In genomic region chr20:20038586-20038985, GRCh38 we compare ENCODE assay signal across 18 cellular contexts. TPM values are rescaled to one million over a fixed set of nuclear protein-coding genes. Genes with fewer than 3 reads are reported as not detected.
DNase-seq lines count a peak whose midpoint lies in the region; ATAC-seq, FAIRE-seq and TF ChIP-seq lines count a peak whose summit lies in the region.
"Had no signal": no experiment of that assay in that cellular context is flagged by ENCODE, and none has a peak within 500 bp of the region (broad histone marks: within the 10 kb centered on the region; RNA-seq: fewer than 3 reads in every experiment).

No MANE protein-coding gene starts in this region.

- no peaks in the 10 kb centered on the region for H3K79me2 ChIP-seq in HepG2 (ENCODE audit: insufficient read depth, low read length)

- no peaks in the 10 kb centered on the region for H3K27me3 ChIP-seq in HepG2 (ENCODE audit: control insufficient read depth in 1 of 2, insufficient read depth in 2 of 2, low read length in 2 of 2)
- H3K27me3 ChIP-seq in right lobe of liver, result no peaks in the 10 kb centered on the region
- no peaks in the 10 kb centered on the region for H3K27me3 ChIP-seq in lower lobe of right lung (ENCODE audit: low read depth)
- no peaks in the 10 kb centered on the region for H3K27me3 ChIP-seq in upper lobe of right lung
- H3K27me3 ChIP-seq: BE2C had no signal

- no peak for TF ChIP-seq EP300 in HepG2 (IDR thresholded peaks at IDR 0.05; ENCODE audit: low read depth in 2 of 2, low read length in 2 of 2)
- TF ChIP-seq EP300 in HepG2 (CRISPR knock-in tag; IDR thresholded peaks at IDR 0.05; ENCODE audit: borderline replicate concordance), result no peak

- H3K27ac ChIP-seq in HepG2 (ENCODE audit: extremely low read length, insufficient read depth, low read length) (no peak overlapping the region), right lobe of liver (no peak overlapping the region), lower lobe of right lung (no peak overlapping the region), upper lobe of right lung (no peak overlapping the region)

- TF ChIP-seq POLR2A in HepG2 (IDR thresholded peaks at IDR 0.05; ENCODE audit: insufficient read depth in 1 of 2, low read depth in 2 of 2, low read length in 2 of 2) (no peak), right lobe of liver (IDR thresholded peaks at IDR 0.05) (no peak)

- H3K36me3 Mint-ChIP-seq in WTC11, result peaks cover 86% of the 10 kb centered on the region

- H3K27me3 Mint-ChIP-seq in WTC11 (ENCODE audit: low read depth), result no peaks in the 10 kb centered on the region
- H3K27me3 Mint-ChIP-seq: CD4-positive, alpha-beta T cell had no signal

- in situ Hi-C loops in HepG2 (cut with HindIII; ENCODE audit: extremely low pct_ligation_motif_present, low pct_unique_long_range_greater_than_20kb), result no loop called here

- H4K20me1 ChIP-seq in HepG2 (ENCODE audit: insufficient read depth, low read length), result no peaks in the 10 kb centered on the region

- no peak for TF ChIP-seq RAD21 in HepG2 (CRISPR knock-in tag; IDR thresholded peaks at IDR 0.05)

- H3K4me3 Mint-ChIP-seq in WTC11, result no peak overlapping the region
- H3K4me3 Mint-ChIP-seq: CD4-positive, alpha-beta T cell had no signal

- POLR2A ChIA-PET in HepG2 (lab: Yijun Ruan, JAX) (no interaction called here), WTC11 (lab: Charles Lee) (no interaction called here)

- ATAC-seq in HepG2 (no peak), right lobe of liver (no peak), WTC11 (no peak), lower lobe of right lung (peak; percentile 32 to 65), upper lobe of right lung (peak; percentile 69), HG03280 (IDR thresholded peaks at IDR 0.05; ENCODE audit: unreplicated experiment) (no peak)

- CTCF ChIA-PET in HepG2 (lab: Yijun Ruan, JAX; ENCODE audit: low intra/inter-chr PET ratio, low total read pairs) (no interaction called here), WTC11 (lab: Charles Lee) (no interaction called here)

- H3K4me3 ChIP-seq in HepG2 (replicated peaks in 1 of 3; ENCODE audit: insufficient read depth in 1 of 3, low read depth in 2 of 3, low read length in 3 of 3) (no peak overlapping the region), right lobe of liver (no peak overlapping the region), lower lobe of right lung (no peak overlapping the region), upper lobe of right lung (no peak overlapping the region)

- H3K9ac ChIP-seq in HepG2 (ENCODE audit: insufficient read depth, low read depth, low read length), result no peak overlapping the region

- no peak for DNase-seq in HepG2 (ENCODE audit: low spot score)
- DNase-seq in right lobe of liver, result no peak
- no peak for DNase-seq in WTC11 (ENCODE audit: low spot score)
- DNase-seq in lower lobe of right lung, result no peak
- DNase-seq in upper lobe of right lung, result no peak
- DNase-seq in NCI-H526 (lab: John Stamatoyannopoulos, UW), result no peak
- no peak for DNase-seq in activated CD4-positive, CD25-positive, alpha-beta regulatory T cell (lab: John Stamatoyannopoulos, UW)
- DNase-seq: BE2C; CD4-positive, alpha-beta T cell; H7; NCI-H1694 treated with DMSO at 0.1 percent for 48 hours; NCI-H510A treated with DMSO at 0.1 percent for 48 hours; NCI-H82; RPMI8226; SHP77 treated with DMSO at 0.1 percent for 48 hours had no signal

- no peaks in the 10 kb centered on the region for H3K4me1 ChIP-seq in HepG2 (ENCODE audit: insufficient read depth, low read length)
- H3K4me1 ChIP-seq in right lobe of liver, result no peaks in the 10 kb centered on the region
- peaks cover 8% of the 10 kb centered on the region for H3K4me1 ChIP-seq in lower lobe of right lung
- no peaks in the 10 kb centered on the region for H3K4me1 ChIP-seq in upper lobe of right lung

- 98% methylated on average over 6 of the region's 6 CpGs for WGBS in HepG2 (ENCODE audit: low lambda C conversion rate)
- WGBS in right lobe of liver (ENCODE audit: insufficient coverage, low coverage, low lambda C conversion rate, missing lambda C conversion rate), result 95% methylated on average over 5 of the region's 6 CpGs

- peak overlapping the region; percentile 37 for H3K27ac Mint-ChIP-seq in WTC11
- H3K27ac Mint-ChIP-seq: CD4-positive, alpha-beta T cell had no signal

- H3K9me3 ChIP-seq in HepG2 (ENCODE audit: low read length) (no peaks in the 10 kb centered on the region), right lobe of liver (no peaks in the 10 kb centered on the region), lower lobe of right lung (no peaks in the 10 kb centered on the region), upper lobe of right lung (no peaks in the 10 kb centered on the region)
- H3K9me3 ChIP-seq: BE2C had no signal

- peaks cover 5% of the 10 kb centered on the region for H3K4me1 Mint-ChIP-seq in WTC11

- intact Hi-C loops in HepG2 (cut with micrococcal nuclease; ENCODE audit: unreplicated experiment) (no loop called here), right lobe of liver (cut with DNase I) (no loop called here), lower lobe of right lung (cut with DNase I) (no loop called here), upper lobe of right lung (cut with DNase I) (no loop called here)

- FAIRE-seq in HepG2 (lab: Jason Lieb, UNC), result no peak
- FAIRE-seq: A204.1 had no signal

- TF ChIP-seq CTCF in HepG2 (CRISPR knock-in tag; IDR thresholded peaks at IDR 0.05) (no peak), right lobe of liver (IDR thresholded peaks at IDR 0.05) (no peak), WTC11 (IDR thresholded peaks at IDR 0.05) (no peak), lower lobe of right lung (IDR thresholded peaks at IDR 0.05) (no peak), upper lobe of right lung (IDR thresholded peaks at IDR 0.05) (no peak)

- no peak overlapping the region for H2AFZ ChIP-seq in HepG2 (ENCODE audit: low read length)

- no peak overlapping the region for H3K4me2 ChIP-seq in HepG2 (ENCODE audit: low read depth, low read length)

- no peaks in the 10 kb centered on the region for H3K9me3 Mint-ChIP-seq in WTC11
- H3K9me3 Mint-ChIP-seq: CD4-positive, alpha-beta T cell had no signal

- BruUV-seq in HepG2 (replicated peaks; lab: Mats Ljungman, UMichigan), result no TSS peak

- H3K36me3 ChIP-seq in HepG2 (replicated peaks in 1 of 2; ENCODE audit: control insufficient read depth in 1 of 2, insufficient read depth in 2 of 2, low read length in 2 of 2), result peaks cover 50 to 97% of the 10 kb centered on the region in 2 experiments
- peaks cover 0 to 99% (median 48%) of the 10 kb centered on the region in 4 donors for H3K36me3 ChIP-seq in right lobe of liver
- peaks cover 100% of the 10 kb centered on the region for H3K36me3 ChIP-seq in lower lobe of right lung
- H3K36me3 ChIP-seq in upper lobe of right lung, result peaks cover 100% of the 10 kb centered on the region

RNA-seq across cellular contexts. Expression of gene CRNKL1, which starts 13.7 kb away (rescaled TPM):
- 64.5 and 103 TPM in 2 replicates for total RNA-seq in HepG2 (2016; rRNA removed; fragmentation: Illumina TruSeq; extraction: Trizol)
- total RNA-seq in HepG2 (2016; cell fraction: cytosol; rRNA removed; fragmentation: Illumina TruSeq; extraction: Trizol; ENCODE audit: low read depth), result 8.3 and 8.7 TPM in 2 replicates
- 62.9 and 102 TPM in 2 replicates for total RNA-seq in HepG2 (2016; cell fraction: insoluble cytoplasmic fraction; rRNA removed; fragmentation: Illumina TruSeq; extraction: Trizol)
- total RNA-seq in HepG2 (2016; cell fraction: membrane; rRNA removed; fragmentation: Illumina TruSeq; extraction: Trizol), result 16.0 and 23.6 TPM in 2 replicates
- 44.4 and 50.7 TPM in 2 replicates for total RNA-seq in HepG2 (2016; cell fraction: nucleus; rRNA removed; fragmentation: Illumina TruSeq; extraction: Trizol)
- polyA plus RNA-seq in HepG2 (2011; rRNA removed), result 10.8 and 12.3 TPM in 2 replicates
- polyA plus RNA-seq in HepG2 (2011; cell fraction: cytosol; rRNA removed), result 7.1 and 10.7 TPM in 2 replicates
- polyA plus RNA-seq in HepG2 (2011; cell fraction: nucleus; rRNA removed), result 7.0 and 7.9 TPM in 2 replicates
- polyA plus RNA-seq in HepG2 (2012), result 24.5 and 37.7 TPM in 2 replicates
- polyA plus RNA-seq in HepG2 (2016; cell fraction: cytosol; fragmentation: Illumina TruSeq; extraction: Trizol; ENCODE audit: low read depth), result 4.5 and 4.7 TPM in 2 replicates
- 69.8 and 72.6 TPM in 2 replicates for polyA plus RNA-seq in HepG2 (2016; cell fraction: insoluble cytoplasmic fraction; fragmentation: Illumina TruSeq; extraction: Trizol; ENCODE audit: low read depth)
- 7.0 and 7.5 TPM in 2 replicates for polyA plus RNA-seq in HepG2 (2016; cell fraction: membrane; fragmentation: Illumina TruSeq; extraction: Trizol; ENCODE audit: low read depth)
- polyA plus RNA-seq in HepG2 (2016; cell fraction: nucleus; fragmentation: Illumina TruSeq; extraction: Trizol; ENCODE audit: insufficient read depth, low read depth), result 51.1 and 58.0 TPM in 2 replicates
- polyA minus RNA-seq in HepG2 (2011; rRNA and poly(A)+ RNA removed; ENCODE audit: low replicate concordance), result 5.1 and 9.0 TPM in 2 replicates
- polyA minus RNA-seq in HepG2 (2011; cell fraction: cytosol; rRNA and poly(A)+ RNA removed), result 17.9 and 18.2 TPM in 2 replicates
- polyA minus RNA-seq in HepG2 (2011; cell fraction: nucleus; rRNA and poly(A)+ RNA removed), result 46.4 and 51.1 TPM in 2 replicates
- total RNA-seq in right lobe of liver, result 10 to 100 TPM in 1 of 6 experiments, 1 to 10 TPM in 5; 5.5 to 13.2 (median 7.2) TPM
- total RNA-seq in WTC11 (2021), result 21.8 to 22.6 TPM (median 22.2 TPM) in 3 replicates
- 20.4 TPM for total RNA-seq in lower lobe of right lung
- 20.2 TPM for total RNA-seq in upper lobe of right lung

RNA-seq across cellular contexts. Expression of gene CFAP61, which starts 13.7 kb away (rescaled TPM):
- total RNA-seq in HepG2 (2016; rRNA removed; fragmentation: Illumina TruSeq; extraction: Trizol) (0.27 TPM in 1 of 2 replicates, not detected in the other), right lobe of liver (not detected), WTC11 (2021) (0.18 to 0.61 TPM in 2 of 3 replicates, not detected in the other), lower lobe of right lung (8.6 TPM), upper lobe of right lung (not detected)
- total RNA-seq in HepG2 (2016; cell fraction: cytosol; rRNA removed; fragmentation: Illumina TruSeq; extraction: Trizol; ENCODE audit: low read depth), result not detected in 2 replicates
- total RNA-seq in HepG2 (2016; cell fraction: insoluble cytoplasmic fraction; rRNA removed; fragmentation: Illumina TruSeq; extraction: Trizol), result 0.24 TPM in 1 of 2 replicates, not detected in the other
- total RNA-seq in HepG2 (2016; cell fraction: membrane; rRNA removed; fragmentation: Illumina TruSeq; extraction: Trizol), result not detected in 2 replicates
- total RNA-seq in HepG2 (2016; cell fraction: nucleus; rRNA removed; fragmentation: Illumina TruSeq; extraction: Trizol), result 1.0 TPM in 1 of 2 replicates, not detected in the other
- not detected in 2 replicates for polyA plus RNA-seq in HepG2 (2011; rRNA removed)
- 0.12 and 0.17 TPM in 2 replicates for polyA plus RNA-seq in HepG2 (2011; cell fraction: cytosol; rRNA removed)
- 0.50 TPM in 1 of 2 replicates, not detected in the other for polyA plus RNA-seq in HepG2 (2011; cell fraction: nucleus; rRNA removed)
- 0.12 TPM in 1 of 2 replicates, not detected in the other for polyA plus RNA-seq in HepG2 (2012)
- polyA plus RNA-seq in HepG2 (2016; cell fraction: cytosol; fragmentation: Illumina TruSeq; extraction: Trizol; ENCODE audit: low read depth), result not detected in 2 replicates
- not detected in 2 replicates for polyA plus RNA-seq in HepG2 (2016; cell fraction: insoluble cytoplasmic fraction; fragmentation: Illumina TruSeq; extraction: Trizol; ENCODE audit: low read depth)
- not detected in 2 replicates for polyA plus RNA-seq in HepG2 (2016; cell fraction: membrane; fragmentation: Illumina TruSeq; extraction: Trizol; ENCODE audit: low read depth)
- 0.77 TPM in 1 of 2 replicates, not detected in the other for polyA plus RNA-seq in HepG2 (2016; cell fraction: nucleus; fragmentation: Illumina TruSeq; extraction: Trizol; ENCODE audit: insufficient read depth, low read depth)
- polyA minus RNA-seq in HepG2 (2011; rRNA and poly(A)+ RNA removed; ENCODE audit: low replicate concordance), result not detected in 2 replicates
- not detected in 2 replicates for polyA minus RNA-seq in HepG2 (2011; cell fraction: cytosol; rRNA and poly(A)+ RNA removed)
- 0.64 TPM in 1 of 2 replicates, not detected in the other for polyA minus RNA-seq in HepG2 (2011; cell fraction: nucleus; rRNA and poly(A)+ RNA removed)
- total RNA-seq: CD4-positive, alpha-beta T cell; HT-29 had no signal

RNA-seq across cellular contexts. Expression of gene NAA20, which starts 21.4 kb away (rescaled TPM):
- total RNA-seq in HepG2 (2016; rRNA removed; fragmentation: Illumina TruSeq; extraction: Trizol), result 82.8 and 114 TPM in 2 replicates
- 21.7 and 25.6 TPM in 2 replicates for total RNA-seq in HepG2 (2016; cell fraction: cytosol; rRNA removed; fragmentation: Illumina TruSeq; extraction: Trizol; ENCODE audit: low read depth)
- 86.7 and 113 TPM in 2 replicates for total RNA-seq in HepG2 (2016; cell fraction: insoluble cytoplasmic fraction; rRNA removed; fragmentation: Illumina TruSeq; extraction: Trizol)
- 37.5 and 43.6 TPM in 2 replicates for total RNA-seq in HepG2 (2016; cell fraction: membrane; rRNA removed; fragmentation: Illumina TruSeq; extraction: Trizol)
- total RNA-seq in HepG2 (2016; cell fraction: nucleus; rRNA removed; fragmentation: Illumina TruSeq; extraction: Trizol), result 54.4 and 60.1 TPM in 2 replicates
- 62.9 and 81.9 TPM in 2 replicates for polyA plus RNA-seq in HepG2 (2011; rRNA removed)
- 50.7 and 67.7 TPM in 2 replicates for polyA plus RNA-seq in HepG2 (2011; cell fraction: cytosol; rRNA removed)
- polyA plus RNA-seq in HepG2 (2011; cell fraction: nucleus; rRNA removed), result 23.7 and 25.9 TPM in 2 replicates
- polyA plus RNA-seq in HepG2 (2012), result 95.6 and 106 TPM in 2 replicates
- polyA plus RNA-seq in HepG2 (2016; cell fraction: cytosol; fragmentation: Illumina TruSeq; extraction: Trizol; ENCODE audit: low read depth), result 28.8 and 29.8 TPM in 2 replicates
- 148 and 163 TPM in 2 replicates for polyA plus RNA-seq in HepG2 (2016; cell fraction: insoluble cytoplasmic fraction; fragmentation: Illumina TruSeq; extraction: Trizol; ENCODE audit: low read depth)
- 36.9 and 37.4 TPM in 2 replicates for polyA plus RNA-seq in HepG2 (2016; cell fraction: membrane; fragmentation: Illumina TruSeq; extraction: Trizol; ENCODE audit: low read depth)
- polyA plus RNA-seq in HepG2 (2016; cell fraction: nucleus; fragmentation: Illumina TruSeq; extraction: Trizol; ENCODE audit: insufficient read depth, low read depth), result 119 and 123 TPM in 2 replicates
- 14.8 and 29.0 TPM in 2 replicates for polyA minus RNA-seq in HepG2 (2011; rRNA and poly(A)+ RNA removed; ENCODE audit: low replicate concordance)
- polyA minus RNA-seq in HepG2 (2011; cell fraction: cytosol; rRNA and poly(A)+ RNA removed), result 25.5 and 28.8 TPM in 2 replicates
- 45.3 and 48.5 TPM in 2 replicates for polyA minus RNA-seq in HepG2 (2011; cell fraction: nucleus; rRNA and poly(A)+ RNA removed)
- 10 to 100 TPM; 34.0 to 48.0 (median 41.7) TPM for total RNA-seq in right lobe of liver
- total RNA-seq in WTC11 (2021), result 28.9 to 34.0 TPM (median 30.6 TPM) in 3 replicates
- 69.8 TPM for total RNA-seq in lower lobe of right lung
- 63.1 TPM for total RNA-seq in upper lobe of right lung

Comparison
In these comparisons a context has a peak if more than half of its experiments do, and no peak if none do; other contexts are left out.
1. ATAC-seq: peak in lower lobe of right lung (2 of 2) and upper lobe of right lung (single experiment); none in HepG2 (single experiment), right lobe of liver (0 of 4), WTC11 (single experiment) and HG03280 (single experiment).